ENCODE assay signal across 23 cellular contexts in genomic region chr1:4380564-4381168, GRCh38.
A peak's percentile ranks its signal among the peaks of the same experiment; 100 is the strongest.
DNase-seq lines count a peak whose midpoint lies in the region; ATAC-seq, FAIRE-seq and TF ChIP-seq lines count a peak whose summit lies in the region.
"Had no signal": no experiment of that assay in that cellular context is flagged by ENCODE, and none has a peak within 500 bp of the region (broad histone marks: within the 10 kb centered on the region; RNA-seq: fewer than 3 reads in every experiment).

No MANE protein-coding gene starts in this region.

- H3K4me3 ChIP-seq in A549 (no peak overlapping the region), astrocyte (ENCODE audit: insufficient read depth, low read depth, low read length) (no peak overlapping the region)
- H3K4me3 ChIP-seq: left lung, prostate gland, spleen had no signal

- no peak overlapping the region for H2AFZ ChIP-seq in astrocyte (ENCODE audit: low read depth, low read length)

- no peaks in the 10 kb centered on the region for H3K27me3 Mint-ChIP-seq in astrocyte (ENCODE audit: low read depth, unreplicated experiment)
- peaks cover 0 to 27% of the 10 kb centered on the region in 2 donors for H3K27me3 Mint-ChIP-seq in effector memory CD8-positive, alpha-beta T cell
- H3K27me3 Mint-ChIP-seq: CD4-positive, CD25-positive, alpha-beta regulatory T cell had no signal

- 3% methylated on average over 3 of the region's 3 CpGs for WGBS in A549 (ENCODE audit: missing lambda C conversion rate)

- TF ChIP-seq POLR2A in A549 (IDR thresholded peaks at IDR 0.05; ENCODE audit: low read length) = no peak

- no peak overlapping the region for H3K27ac Mint-ChIP-seq in astrocyte (ENCODE audit: unreplicated experiment)
- no peak overlapping the region for H3K27ac Mint-ChIP-seq in effector memory CD8-positive, alpha-beta T cell
- H3K27ac Mint-ChIP-seq: activated naive CD4-positive, alpha-beta T cell treated with anti-CD3 and anti-CD28 coated beads for 36 hours; brain; CD4-positive, CD25-positive, alpha-beta regulatory T cell had no signal

- H3K27ac ChIP-seq in A549 (peak overlapping the region; percentile 82 to 87), astrocyte (ENCODE audit: low read depth, low read length) (peak overlapping the region; percentile 69)
- H3K27ac ChIP-seq: KMS-11, left lung, prostate gland had no signal

- DNase-seq in A549 (ENCODE audit: low read depth in 1 of 2, low spot score in 1 of 2) (peak; percentile 69 to 86), HTR-8/SVneo (ENCODE audit: insufficient read length, low spot score) (peak; percentile 66), astrocyte (ENCODE audit: low read depth) (peak; percentile 84), foreskin melanocyte (peak; percentile 50), germinal center (ENCODE audit: low spot score) (no peak)
- DNase-seq in effector memory CD8-positive, alpha-beta T cell = no peak
- no peak for DNase-seq in effector CD4-positive, alpha-beta T cell
- DNase-seq: activated CD4-positive, alpha-beta T cell treated with anti-CD3 and anti-CD28 coated beads, Interleukin-2, amount 50 U/mL, for 48 hours; activated naive CD4-positive, alpha-beta T cell treated with anti-CD3 and anti-CD28 coated beads for 36 hours; CD4-positive, CD25-positive, alpha-beta regulatory T cell; cortex of kidney; left lung; NCI-H1092 treated with DMSO at 0.1 percent for 48 hours; NCI-H2081; NCI-H510A; Right ventricle myocardium superior; spleen; T-helper 1 cell had no signal

- H3K36me3 ChIP-seq in astrocyte (ENCODE audit: insufficient read depth, low read length) = no peaks in the 10 kb centered on the region
- H3K36me3 ChIP-seq: left lung, prostate gland, spleen had no signal

- ATAC-seq in A549 = peak; percentile 87 to 92
- no peak for ATAC-seq in GM21381 (IDR thresholded peaks at IDR 0.05; ENCODE audit: unreplicated experiment)
- no peak for ATAC-seq in effector memory CD8-positive, alpha-beta T cell (replicated peaks)
- ATAC-seq: left lung had no signal

- H3K4me3 Mint-ChIP-seq in astrocyte (ENCODE audit: unreplicated experiment) = no peak overlapping the region
- no peak overlapping the region for H3K4me3 Mint-ChIP-seq in effector memory CD8-positive, alpha-beta T cell
- H3K4me3 Mint-ChIP-seq: activated naive CD4-positive, alpha-beta T cell treated with anti-CD3 and anti-CD28 coated beads for 36 hours; brain; CD4-positive, CD25-positive, alpha-beta regulatory T cell; neural crest cell had no signal

- no peak for FAIRE-seq in A549 (lab: Jason Lieb, UNC)
- FAIRE-seq in HTR-8/SVneo (lab: Jason Lieb, UNC) = peak; percentile 52
- FAIRE-seq in astrocyte (lab: Jason Lieb, UNC) = peak; percentile 5

- POLR2A ChIA-PET in A549 (lab: Yijun Ruan, JAX) = no interaction called here

- peak overlapping the region; percentile 58 for H3K4me2 ChIP-seq in A549
- no peak overlapping the region for H3K4me2 ChIP-seq in astrocyte (ENCODE audit: low read length)
- H3K4me2 ChIP-seq: KMS-11 had no signal

- H3K36me3 Mint-ChIP-seq in astrocyte (ENCODE audit: low read depth, unreplicated experiment) = no peaks in the 10 kb centered on the region
- no peaks in the 10 kb centered on the region for H3K36me3 Mint-ChIP-seq in effector memory CD8-positive, alpha-beta T cell (ENCODE audit: insufficient read depth)
- H3K36me3 Mint-ChIP-seq: brain; CD4-positive, CD25-positive, alpha-beta regulatory T cell had no signal

- H3K27me3 ChIP-seq in astrocyte (ENCODE audit: insufficient read depth, low read length) = no peaks in the 10 kb centered on the region
- H3K27me3 ChIP-seq: left lung, spleen had no signal

- TF ChIP-seq RAD21 in A549 (conservative IDR thresholded peaks at IDR 0.05 in 1 of 2, IDR thresholded peaks at IDR 0.05 in 1 of 2) = peak in 1 of 2 experiments; percentile 9; a peak in 1 of 5 replicates

- H3K4me1 Mint-ChIP-seq in astrocyte (ENCODE audit: low read depth, unreplicated experiment) = peaks cover 9% of the 10 kb centered on the region
- peaks cover 0 to 8% of the 10 kb centered on the region in 2 donors for H3K4me1 Mint-ChIP-seq in effector memory CD8-positive, alpha-beta T cell (ENCODE audit: low read depth in 2 of 2)
- H3K4me1 Mint-ChIP-seq: CD4-positive, CD25-positive, alpha-beta regulatory T cell; neural crest cell had no signal

- TF ChIP-seq EP300 in A549 (IDR thresholded peaks at IDR 0.05) = peak; percentile 88 to 92; a peak in 4 of 5 replicates

- no peak overlapping the region for H3K9ac ChIP-seq in astrocyte (ENCODE audit: low read length)
- H3K9ac ChIP-seq: KMS-11 had no signal

- no peaks in the 10 kb centered on the region for H3K79me2 ChIP-seq in astrocyte (ENCODE audit: insufficient read depth, low read length)

- CTCF ChIA-PET in A549 (lab: Yijun Ruan, JAX) = no interaction called here

- H4K20me1 ChIP-seq in astrocyte (ENCODE audit: insufficient read depth, low read length) = no peaks in the 10 kb centered on the region

- H3K4me1 ChIP-seq in A549 (peaks cover 24% of the 10 kb centered on the region), astrocyte (ENCODE audit: insufficient read depth, low read length) (no peaks in the 10 kb centered on the region)
- H3K4me1 ChIP-seq: left lung, prostate gland, spleen had no signal

- H3K9me3 ChIP-seq in A549 (peaks cover 27% of the 10 kb centered on the region), astrocyte (ENCODE audit: insufficient read depth, low read depth, low read length) (peaks cover 13% of the 10 kb centered on the region)
- H3K9me3 ChIP-seq: prostate gland had no signal

- no peak for TF ChIP-seq CTCF in A549 (IDR thresholded peaks at IDR 0.05)
- no peak for TF ChIP-seq CTCF in astrocyte (IDR thresholded peaks at IDR 0.05; ENCODE audit: insufficient read depth, low read depth, low read length)

- peaks cover 41% of the 10 kb centered on the region for H3K9me3 Mint-ChIP-seq in astrocyte (ENCODE audit: unreplicated experiment)
- H3K9me3 Mint-ChIP-seq in effector memory CD8-positive, alpha-beta T cell = peaks cover 3 to 12% of the 10 kb centered on the region in 2 donors

TF ChIP-seq in A549, 52 proteins besides CTCF, POLR2A, EP300 and RAD21 (continues in another document):
- TF ChIP-seq PHF8 (IDR thresholded peaks at IDR 0.05; ENCODE audit: borderline replicate concordance, low read depth) (no peak), ZFP36 (IDR thresholded peaks at IDR 0.05; ENCODE audit: borderline replicate concordance, partially characterized antibody) (no peak), ESRRA (IDR thresholded peaks at IDR 0.05; ENCODE audit: borderline replicate concordance, low read length) (no peak), HEYL (CRISPR knock-in tag; IDR thresholded peaks at IDR 0.05) (no peak), FOXS1 (CRISPR knock-in tag; IDR thresholded peaks at IDR 0.05) (no peak), NFE2L2 (conservative IDR thresholded peaks at IDR 0.05; ENCODE audit: low read length) (no peak), BCL3 (IDR thresholded peaks at IDR 0.05) (peak; percentile 80; the same call in 1 of the 3 replicates), POLR2AphosphoS2 (conservative IDR thresholded peaks at IDR 0.05; ENCODE audit: low read length) (no peak), FOSL2 (IDR thresholded peaks at IDR 0.05) (peak; percentile 98), FOSL2 (CRISPR knock-in tag; IDR thresholded peaks at IDR 0.05) (peak; percentile 93), BHLHE40 (IDR thresholded peaks at IDR 0.05; ENCODE audit: low read depth, low read length) (no peak), JUN (IDR thresholded peaks at IDR 0.05) (peak; percentile 75 to 84; a peak in 4 of 5 replicates), HOXA7 (CRISPR knock-in tag; IDR thresholded peaks at IDR 0.05) (no peak), EHF (CRISPR knock-in tag; IDR thresholded peaks at IDR 0.05) (no peak), CBX2 (IDR thresholded peaks at IDR 0.05; ENCODE audit: borderline replicate concordance, low read depth) (no peak), REST (IDR thresholded peaks at IDR 0.05) (no peak), ZSCAN20 (CRISPR knock-in tag; IDR thresholded peaks at IDR 0.05) (no peak)

Comparison
In these comparisons a context has a peak if more than half of its experiments do, and no peak if none do; other contexts are left out.
1. ATAC-seq: peak in A549 (2 of 2); none in GM21381 (single experiment) and effector memory CD8-positive, alpha-beta T cell (single experiment).
2. DNase-seq: peak in A549 (2 of 2), HTR-8/SVneo (single experiment), astrocyte (single experiment) and foreskin melanocyte (single experiment); none in germinal center (single experiment), effector memory CD8-positive, alpha-beta T cell (0 of 3) and effector CD4-positive, alpha-beta T cell (single experiment).